Comparison of ENCODE assay signal across 1 cellular context in genomic region chr17:45715787-45716186, GRCh38.
TF ChIP-seq lines count a peak whose summit lies in the region.

No MANE protein-coding gene starts in this region.

TF ChIP-seq in H1, 55 proteins besides CTCF, POLR2A, EP300 and RAD21 (continued from another document):
- no peak for TF ChIP-seq EZH2 (IDR thresholded peaks at IDR 0.05; ENCODE audit: low read depth, low read length, severe bottlenecking)
- no peak for TF ChIP-seq RFX5 (IDR thresholded peaks at IDR 0.05; ENCODE audit: borderline replicate concordance, low read depth, low read length)
- TF ChIP-seq CBX5 (IDR thresholded peaks at IDR 0.05; ENCODE audit: low read depth, low read length): no peak
- no peak for TF ChIP-seq POLR2AphosphoS5 (IDR thresholded peaks at IDR 0.05; ENCODE audit: low read depth, low read length)
- TF ChIP-seq CEBPB (IDR thresholded peaks at IDR 0.05; ENCODE audit: low read depth, low read length): no peak
- no peak for TF ChIP-seq USF2 (IDR thresholded peaks at IDR 0.05; ENCODE audit: low read length)
- no peak for TF ChIP-seq ASH2L (IDR thresholded peaks at IDR 0.05; ENCODE audit: low read length)
- TF ChIP-seq TEAD4 (IDR thresholded peaks at IDR 0.05; ENCODE audit: low read depth, low read length): no peak
TF ChIP-seq in H1: peak in this region for 0.
